In genomic region chr18:23136326-23137092, GRCh38 we compare ENCODE assay signal across 1 cellular context.
TF ChIP-seq lines count a peak whose summit lies in the region.

No MANE protein-coding gene starts in this region.

TF ChIP-seq in HepG2, 621 proteins besides CTCF, POLR2A, EP300 and RAD21 (continued from another document):
- TF ChIP-seq ZNF780A (CRISPR knock-in tag; IDR thresholded peaks at IDR 0.05) = peak; percentile 66; the same call in 1 of the 2 replicates
- TF ChIP-seq ZNF317 (CRISPR knock-in tag; IDR thresholded peaks at IDR 0.05) = peak; percentile 17; the same call in 1 of the 2 replicates
- TF ChIP-seq SAP130 (CRISPR knock-in tag; IDR thresholded peaks at IDR 0.05; ENCODE audit: low read depth) = peak; percentile 33
- no peak for TF ChIP-seq ZNF318 (CRISPR knock-in tag; IDR thresholded peaks at IDR 0.05)
- no peak for TF ChIP-seq ZNF550 (CRISPR knock-in tag; IDR thresholded peaks at IDR 0.05; ENCODE audit: borderline replicate concordance)
- TF ChIP-seq KDM2A (CRISPR knock-in tag; IDR thresholded peaks at IDR 0.05; ENCODE audit: borderline replicate concordance, low read depth) = peak; percentile 58; the same call in 1 of the 2 replicates
- no peak for TF ChIP-seq NONO (IDR thresholded peaks at IDR 0.05)
- TF ChIP-seq NONO (CRISPR knock-in tag; conservative IDR thresholded peaks at IDR 0.05) = peak; percentile 40
- TF ChIP-seq POLR2G (IDR thresholded peaks at IDR 0.05; ENCODE audit: low read depth, low read length) = peak; percentile 40
- 0 out of 2 replicates have a peak, but pooled peaks have one; percentile 25 for TF ChIP-seq SNAPC4 (CRISPR knock-in tag; IDR thresholded peaks at IDR 0.05)
- no peak for TF ChIP-seq KAT2B (IDR thresholded peaks at IDR 0.05; ENCODE audit: borderline replicate concordance, low read depth, low read length)
- peak; percentile 16; the same call in 1 of the 2 replicates for TF ChIP-seq HNF1B (CRISPR knock-in tag; IDR thresholded peaks at IDR 0.05)
- peak; percentile 26 for TF ChIP-seq ZNF781 (CRISPR knock-in tag; IDR thresholded peaks at IDR 0.05; ENCODE audit: borderline replicate concordance, not compliant biosample characterization)
- TF ChIP-seq ZNF891 (CRISPR knock-in tag; IDR thresholded peaks at IDR 0.05) = 0 out of 2 replicates have a peak, but pooled peaks have one; percentile 40
- peak; percentile 71 for TF ChIP-seq RBFOX2 (IDR thresholded peaks at IDR 0.05; ENCODE audit: low read depth, low read length)
- TF ChIP-seq ZNF20 (CRISPR knock-in tag; IDR thresholded peaks at IDR 0.05) = peak; percentile 60; the same call in 1 of the 2 replicates
- TF ChIP-seq REL (CRISPR knock-in tag; conservative IDR thresholded peaks at IDR 0.05) = peak; percentile 78; the same call in 1 of the 2 replicates
- 0 out of 2 replicates have a peak, but pooled peaks have one; percentile 28 for TF ChIP-seq ZNF747 (CRISPR knock-in tag; IDR thresholded peaks at IDR 0.05; ENCODE audit: borderline replicate concordance)
- TF ChIP-seq ZNF878 (CRISPR knock-in tag; IDR thresholded peaks at IDR 0.05) = no peak
- TF ChIP-seq ZMYM3 (CRISPR knock-in tag; IDR thresholded peaks at IDR 0.05) = no peak
- peak; percentile 18; the same call in 1 of the 2 replicates for TF ChIP-seq ZFY (CRISPR knock-in tag; IDR thresholded peaks at IDR 0.05)
- TF ChIP-seq ZNF724P (CRISPR knock-in tag; IDR thresholded peaks at IDR 0.05; ENCODE audit: borderline replicate concordance) = 0 out of 2 replicates have a peak, but pooled peaks have one; percentile 76
- TF ChIP-seq ZNF225 (CRISPR knock-in tag; IDR thresholded peaks at IDR 0.05) = 0 out of 2 replicates have a peak, but pooled peaks have one; percentile 41
- peak; percentile 37; the same call in 1 of the 2 replicates for TF ChIP-seq ZGPAT (CRISPR knock-in tag; IDR thresholded peaks at IDR 0.05)
- 0 out of 2 replicates have a peak, but pooled peaks have one; percentile 61 for TF ChIP-seq ARHGAP35 (CRISPR knock-in tag; IDR thresholded peaks at IDR 0.05; ENCODE audit: borderline replicate concordance)
- no peak for TF ChIP-seq HOMEZ (CRISPR knock-in tag; IDR thresholded peaks at IDR 0.05; ENCODE audit: low read depth)
- 0 out of 2 replicates have a peak, but pooled peaks have one; percentile 37 for TF ChIP-seq ZSCAN31 (CRISPR knock-in tag; IDR thresholded peaks at IDR 0.05; ENCODE audit: low read depth)
- peak; percentile 63; the same call in 1 of the 2 replicates for TF ChIP-seq JUNB (CRISPR knock-in tag; IDR thresholded peaks at IDR 0.05; ENCODE audit: borderline replicate concordance)
- peak; percentile 37; the same call in 1 of the 2 replicates for TF ChIP-seq MXD4 (CRISPR knock-in tag; IDR thresholded peaks at IDR 0.05)
- TF ChIP-seq HOXA9 (CRISPR knock-in tag; IDR thresholded peaks at IDR 0.05; ENCODE audit: borderline replicate concordance) = peak; percentile 58; the same call in 1 of the 2 replicates
- TF ChIP-seq GABPB1 (CRISPR knock-in tag; IDR thresholded peaks at IDR 0.05) = peak; percentile 53; the same call in 1 of the 2 replicates
- TF ChIP-seq ZNF607 (CRISPR knock-in tag; IDR thresholded peaks at IDR 0.05; ENCODE audit: borderline replicate concordance) = peak; percentile 43; the same call in 1 of the 2 replicates
- peak; percentile 49; the same call in 1 of the 2 replicates for TF ChIP-seq ZNF572 (CRISPR knock-in tag; IDR thresholded peaks at IDR 0.05)
- 0 out of 2 replicates have a peak, but pooled peaks have one; percentile 36 for TF ChIP-seq MXD3 (CRISPR knock-in tag; IDR thresholded peaks at IDR 0.05)
- TF ChIP-seq SMAD1 (CRISPR knock-in tag; IDR thresholded peaks at IDR 0.05; ENCODE audit: borderline replicate concordance, low read depth) = 0 out of 2 replicates have a peak, but pooled peaks have one; percentile 50
